In the genomic region with DNA sequence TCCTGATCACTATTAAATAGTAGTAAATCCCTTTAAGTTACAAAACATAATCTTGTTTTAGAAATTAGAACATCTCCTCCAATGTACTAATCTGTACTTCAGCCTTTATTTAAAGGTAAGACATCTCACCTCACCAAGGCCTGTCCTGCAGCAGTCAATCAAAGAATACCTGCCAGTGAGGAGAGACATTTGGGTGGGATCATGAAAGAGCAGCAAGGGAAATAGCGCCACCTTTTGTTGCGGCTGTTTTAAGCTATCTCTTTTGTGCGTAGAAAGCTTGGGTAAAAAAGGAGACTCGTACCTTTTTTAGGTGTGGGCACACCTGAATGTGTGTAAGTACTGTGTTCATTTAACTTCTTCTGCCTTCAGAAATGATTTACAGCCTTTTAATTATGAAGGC, we compare ENCODE assay signal across 20 cellular contexts.
DNase-seq lines count a peak whose midpoint lies in the region; ATAC-seq and TF ChIP-seq lines count a peak whose summit lies in the region.
"Had no signal": no experiment of that assay in that cellular context is flagged by ENCODE, and none has a peak within 500 bp of the region (broad histone marks: within the 10 kb centered on the region; RNA-seq: fewer than 3 reads in every experiment).

No MANE protein-coding gene starts in this region.

- H4K20me1 ChIP-seq in mammary epithelial cell (ENCODE audit: insufficient read depth, low read length): no peaks in the 10 kb centered on the region

- no peaks in the 10 kb centered on the region for H3K27me3 ChIP-seq in mammary epithelial cell (ENCODE audit: insufficient read depth, low read length)
- H3K27me3 ChIP-seq: heart right ventricle, vagina had no signal

- H3K4me2 ChIP-seq in mammary epithelial cell (ENCODE audit: insufficient read depth, low read depth, low read length): no peak overlapping the region

- DNase-seq in NCI-H82 treated with DMSO at 0.1 percent for 48 hours (lab: John Stamatoyannopoulos, UW; ENCODE audit: unreplicated experiment) (peak; percentile 7), mammary epithelial cell (no peak), islet precursor cell (peak; percentile 55)
- no peak for DNase-seq in activated naive CD8-positive, alpha-beta T cell treated with anti-CD3 and anti-CD28 coated beads for 36 hours
- DNase-seq in natural killer cell treated with Interleukin-12 subunit alpha and Interleukin-12 subunit beta and Interleukin-15 and Interleukin-18, amount 100 ng/mL, for 72 hours (ENCODE audit: low spot score): no peak
- DNase-seq: amniotic stem cell; cerebellar nuclear complex; effector memory CD8-positive, alpha-beta T cell; GDM1; heart right ventricle; kidney glomerular epithelial cell; NCI-H1436; NCI-H226; SHP77; stimulated activated CD8-positive, alpha-beta memory T cell treated with anti-CD3 and anti-CD28 coated beads, Interleukin-4, amount 100 ng/mL, for 48 hours had no signal

- ATAC-seq in HG03045 (IDR thresholded peaks at IDR 0.05; ENCODE audit: unreplicated experiment): no peak
- no peak for ATAC-seq in natural killer cell treated with Interleukin-12 subunit alpha and Interleukin-12 subunit beta and Interleukin-15 and Interleukin-18, amount 100 ng/mL, for 72 hours
- ATAC-seq: effector memory CD8-positive, alpha-beta T cell; heart right ventricle had no signal

- H2AFZ ChIP-seq in mammary epithelial cell (ENCODE audit: low read depth, low read length): no peak overlapping the region

- H3K36me3 ChIP-seq in mammary epithelial cell (ENCODE audit: insufficient read depth, low read length): no peaks in the 10 kb centered on the region
- H3K36me3 ChIP-seq: heart right ventricle, vagina had no signal

- TF ChIP-seq CTCF in GM12874 (IDR thresholded peaks at IDR 0.05; ENCODE audit: insufficient read depth, low read depth, low read length) (peak; percentile 56), mammary epithelial cell (conservative IDR thresholded peaks at IDR 0.05 in 1 of 2, IDR thresholded peaks at IDR 0.05 in 1 of 2; ENCODE audit: extremely low read depth in 1 of 2, insufficient read depth in 1 of 2, low read depth in 1 of 2, low read length in 2 of 2) (peak; percentile 8 to 14)

- no peak overlapping the region for H3K27ac Mint-ChIP-seq in activated naive CD8-positive, alpha-beta T cell treated with anti-CD3 and anti-CD28 coated beads for 36 hours
- no peak overlapping the region for H3K27ac Mint-ChIP-seq in natural killer cell treated with Interleukin-12 subunit alpha and Interleukin-12 subunit beta and Interleukin-15 and Interleukin-18, amount 100 ng/mL, for 72 hours
- H3K27ac Mint-ChIP-seq: activated T-helper 2 cell treated with anti-CD3 and anti-CD28 coated beads, Interferon-gamma antibody, Interleukin-2, Interleukin-4, amounts not matched to agents 10 μg/mL and 5 μg/mL and 100 μg/mL, durations not matched to agents 14 hours and 24 hours and 36 hours; effector memory CD8-positive, alpha-beta T cell; nephron had no signal

- no peaks in the 10 kb centered on the region for H3K9me3 ChIP-seq in mammary epithelial cell (replicated peaks; ENCODE audit: insufficient read depth, low read length)
- H3K9me3 ChIP-seq: vagina had no signal

- no peaks in the 10 kb centered on the region for H3K27me3 Mint-ChIP-seq in activated naive CD8-positive, alpha-beta T cell treated with anti-CD3 and anti-CD28 coated beads for 36 hours
- no peaks in the 10 kb centered on the region for H3K27me3 Mint-ChIP-seq in natural killer cell treated with Interleukin-12 subunit alpha and Interleukin-12 subunit beta and Interleukin-15 and Interleukin-18, amount 100 ng/mL, for 72 hours
- H3K27me3 Mint-ChIP-seq: effector memory CD8-positive, alpha-beta T cell had no signal

- dilution Hi-C loops in mammary epithelial cell (cut with HindIII; ENCODE audit: low sequenced_read_pairs): no loop called here

- in situ Hi-C loops in mammary epithelial cell (cut with MboI; ENCODE audit: low sequenced_read_pairs in 2 of 2): no loop called here

- WGBS in mammary epithelial cell (ENCODE audit: low coverage, missing lambda C conversion rate): 79% methylated on average over 4 of the region's 4 CpGs

- H3K9me3 Mint-ChIP-seq in activated naive CD8-positive, alpha-beta T cell treated with anti-CD3 and anti-CD28 coated beads for 36 hours: no peaks in the 10 kb centered on the region
- H3K9me3 Mint-ChIP-seq in natural killer cell treated with Interleukin-12 subunit alpha and Interleukin-12 subunit beta and Interleukin-15 and Interleukin-18, amount 100 ng/mL, for 72 hours: peaks cover 10% of the 10 kb centered on the region
- H3K9me3 Mint-ChIP-seq: activated T-helper 2 cell treated with anti-CD3 and anti-CD28 coated beads, Interferon-gamma antibody, Interleukin-2, Interleukin-4, amounts not matched to agents 10 μg/mL and 5 μg/mL and 100 μg/mL, durations not matched to agents 14 hours and 24 hours and 36 hours had no signal

- no peak overlapping the region for H3K4me3 Mint-ChIP-seq in activated naive CD8-positive, alpha-beta T cell treated with anti-CD3 and anti-CD28 coated beads for 36 hours
- H3K4me3 Mint-ChIP-seq in natural killer cell treated with Interleukin-12 subunit alpha and Interleukin-12 subunit beta and Interleukin-15 and Interleukin-18, amount 100 ng/mL, for 72 hours: no peak overlapping the region
- H3K4me3 Mint-ChIP-seq: effector memory CD8-positive, alpha-beta T cell; nephron had no signal

- CTCF ChIA-PET in mammary epithelial cell (lab: Charles Lee; ENCODE audit: low non-redundant PET): no interaction called here

- H3K4me1 Mint-ChIP-seq in activated naive CD8-positive, alpha-beta T cell treated with anti-CD3 and anti-CD28 coated beads for 36 hours: no peaks in the 10 kb centered on the region
- no peaks in the 10 kb centered on the region for H3K4me1 Mint-ChIP-seq in natural killer cell treated with Interleukin-12 subunit alpha and Interleukin-12 subunit beta and Interleukin-15 and Interleukin-18, amount 100 ng/mL, for 72 hours (ENCODE audit: low read depth in 2 of 2)
- H3K4me1 Mint-ChIP-seq: nephron had no signal

- H3K4me1 ChIP-seq in mammary epithelial cell (ENCODE audit: insufficient read depth, low read length): no peaks in the 10 kb centered on the region
- H3K4me1 ChIP-seq: heart right ventricle, vagina had no signal

- intact Hi-C loops in mammary epithelial cell (cut with micrococcal nuclease): no loop called here

- H3K9ac ChIP-seq in mammary epithelial cell (ENCODE audit: insufficient read depth, low read length): no peak overlapping the region

- no peaks in the 10 kb centered on the region for H3K79me2 ChIP-seq in mammary epithelial cell (ENCODE audit: insufficient read depth, low read length)

- H3K27ac ChIP-seq in mammary epithelial cell (ENCODE audit: insufficient read depth, low read depth, low read length): no peak overlapping the region
- H3K27ac ChIP-seq: heart right ventricle, vagina had no signal

- H3K4me3 ChIP-seq in mammary epithelial cell (replicated peaks in 1 of 3; ENCODE audit: insufficient read depth in 1 of 3, low read depth in 2 of 3, low read length in 3 of 3): no peak overlapping the region
- H3K4me3 ChIP-seq: heart right ventricle, vagina had no signal

- no peaks in the 10 kb centered on the region for H3K36me3 Mint-ChIP-seq in activated naive CD8-positive, alpha-beta T cell treated with anti-CD3 and anti-CD28 coated beads for 36 hours
- H3K36me3 Mint-ChIP-seq in natural killer cell treated with Interleukin-12 subunit alpha and Interleukin-12 subunit beta and Interleukin-15 and Interleukin-18, amount 100 ng/mL, for 72 hours: no peaks in the 10 kb centered on the region

- BruUV-seq in mammary epithelial cell (replicated peaks; lab: Mats Ljungman, UMichigan): no TSS peak

Comparison
In these comparisons a context has a peak if more than half of its experiments do, and no peak if none do; other contexts are left out.
1. DNase-seq: peak in NCI-H82 treated with DMSO at 0.1 percent for 48 hours (single experiment) and islet precursor cell (single experiment); none in mammary epithelial cell (single experiment), activated naive CD8-positive, alpha-beta T cell treated with anti-CD3 and anti-CD28 coated beads for 36 hours (single experiment) and natural killer cell treated with Interleukin-12 subunit alpha and Interleukin-12 subunit beta and Interleukin-15 and Interleukin-18, amount 100 ng/mL, for 72 hours (single experiment).